1 cellular context compared by ENCODE assay signal in the genomic region with DNA sequence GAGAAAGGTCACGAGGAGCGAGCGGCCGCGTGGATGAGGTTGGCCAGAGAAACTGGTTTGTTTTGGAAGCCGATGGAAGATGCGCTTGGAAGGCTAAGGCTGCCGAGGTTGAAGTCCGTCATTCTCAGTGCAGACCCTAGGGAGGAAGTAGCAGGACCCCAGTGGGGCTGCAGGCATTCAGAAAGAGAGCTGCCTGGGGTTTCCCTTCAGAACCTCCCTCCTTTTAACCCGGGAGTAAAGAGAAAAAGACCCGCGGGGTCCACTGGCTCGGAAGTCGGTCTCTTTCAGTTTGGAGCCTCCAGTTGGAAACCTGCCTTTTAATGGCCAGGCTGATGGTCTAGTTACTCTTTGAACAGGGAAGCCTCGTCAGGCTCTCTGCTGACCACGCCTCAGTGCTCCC.
TF ChIP-seq lines count a peak whose summit lies in the region.

No MANE protein-coding gene starts in this region.

TF ChIP-seq in IMR-90, 13 proteins besides CTCF, POLR2A, EP300 and RAD21 (continued from another document):
- TF ChIP-seq, protein P1, sequence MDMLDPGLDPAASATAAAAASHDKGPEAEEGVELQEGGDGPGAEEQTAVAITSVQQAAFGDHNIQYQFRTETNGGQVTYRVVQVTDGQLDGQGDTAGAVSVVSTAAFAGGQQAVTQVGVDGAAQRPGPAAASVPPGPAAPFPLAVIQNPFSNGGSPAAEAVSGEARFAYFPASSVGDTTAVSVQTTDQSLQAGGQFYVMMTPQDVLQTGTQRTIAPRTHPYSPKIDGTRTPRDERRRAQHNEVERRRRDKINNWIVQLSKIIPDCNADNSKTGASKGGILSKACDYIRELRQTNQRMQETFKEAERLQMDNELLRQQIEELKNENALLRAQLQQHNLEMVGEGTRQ (IDR thresholded peaks at IDR 0.05; ENCODE audit: low read depth, low read length), result no peak
- TF ChIP-seq MXI1 (IDR thresholded peaks at IDR 0.05; ENCODE audit: borderline replicate concordance, low read depth, low read length) (no peak), MAFK (IDR thresholded peaks at IDR 0.05; ENCODE audit: low read depth, low read length) (no peak), SMC3 (IDR thresholded peaks at IDR 0.05; ENCODE audit: low read depth, low read length) (no peak), FOS (IDR thresholded peaks at IDR 0.05; ENCODE audit: low read depth, low read length) (no peak), CEBPB (IDR thresholded peaks at IDR 0.05; ENCODE audit: low read depth, low read length) (no peak), RFX5 (IDR thresholded peaks at IDR 0.05; ENCODE audit: low read depth, low read length) (no peak), MAZ (IDR thresholded peaks at IDR 0.05; ENCODE audit: borderline replicate concordance, low read depth, low read length) (no peak)
